Comparison of ENCODE assay signal across 13 cellular contexts in the genomic region with DNA sequence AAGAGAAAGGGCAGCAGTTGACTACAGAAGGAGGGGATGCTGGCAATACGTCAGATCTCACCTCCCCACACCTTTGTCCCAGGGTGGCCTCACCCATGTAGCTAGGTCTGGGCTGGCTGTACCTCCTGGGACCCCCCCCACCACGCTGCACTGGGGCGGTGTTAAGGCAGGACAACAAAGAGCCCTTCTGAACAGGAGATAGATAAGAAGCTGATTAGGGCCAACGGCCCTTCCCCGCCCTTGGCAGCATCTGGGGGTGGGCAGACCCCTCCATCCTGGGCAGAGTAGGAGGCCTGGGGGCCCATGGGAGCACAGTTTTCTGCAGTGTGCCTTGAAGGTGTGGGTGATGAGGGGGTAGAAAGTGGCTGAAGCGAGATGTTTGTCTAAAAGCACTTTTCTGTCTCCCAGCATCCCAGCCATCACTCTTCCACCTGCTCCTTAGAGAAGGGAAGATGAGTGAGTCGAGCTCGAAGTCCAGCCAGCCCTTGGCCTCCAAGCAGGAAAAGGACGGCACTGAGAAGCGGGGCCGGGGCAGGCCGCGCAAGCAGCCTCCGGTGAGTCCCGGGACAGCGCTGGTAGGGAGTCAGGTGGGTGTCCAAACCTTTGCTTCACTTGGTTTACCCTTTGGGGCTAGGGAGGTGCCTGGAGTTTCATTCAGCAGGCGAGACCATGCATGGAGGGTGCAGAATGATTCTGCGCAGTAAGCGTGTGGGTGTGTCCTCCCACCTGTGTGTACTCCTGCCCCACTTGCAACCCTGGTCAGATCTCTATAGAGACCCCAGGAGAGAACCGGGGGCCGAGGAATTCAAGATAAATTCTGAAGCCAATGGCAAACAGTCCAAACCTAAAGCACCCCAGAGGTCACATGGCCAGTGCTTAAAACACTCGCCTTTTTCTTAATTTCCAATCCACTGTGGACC. TPM values are rescaled to one million over a fixed set of nuclear protein-coding genes. Genes with fewer than 3 reads are reported as not detected.
DNase-seq lines count a peak whose midpoint lies in the region; ATAC-seq and TF ChIP-seq lines count a peak whose summit lies in the region.
"Had no signal": no experiment of that assay in that cellular context is flagged by ENCODE, and none has a peak within 500 bp of the region (broad histone marks: within the 10 kb centered on the region; RNA-seq: fewer than 3 reads in every experiment).

No MANE protein-coding gene starts in this region.

- no peaks in the 10 kb centered on the region for H3K27me3 Mint-ChIP-seq in T-helper 2 cell treated with Interferon-gamma antibody and Interleukin-4, amounts not matched to agents 5 μg/mL and 100 μg/mL, for 36 hours (ENCODE audit: low read depth)

- H2AK5ac ChIP-seq in trophoblast cell (ENCODE audit: low read length): no peak overlapping the region

- no peak overlapping the region for H3K14ac ChIP-seq in trophoblast cell (ENCODE audit: low read length)

- H3K4me1 ChIP-seq in OCI-LY7 (ENCODE audit: insufficient read depth, low read length, poor library complexity, severe bottlenecking): peaks cover 59% of the 10 kb centered on the region
- peaks cover 41% of the 10 kb centered on the region for H3K4me1 ChIP-seq in effector memory CD4-positive, alpha-beta T cell (ENCODE audit: control insufficient read depth, insufficient read depth, low read length, poor library complexity, severe bottlenecking)
- H3K4me1 ChIP-seq in trophoblast cell (ENCODE audit: control insufficient read depth in 1 of 2, insufficient read depth in 2 of 2, low read length in 2 of 2): peaks cover 17 to 37% of the 10 kb centered on the region in 2 experiments

- H3K36me3 ChIP-seq in OCI-LY7 (ENCODE audit: insufficient read depth, low read length) (peaks cover 78% of the 10 kb centered on the region), trophoblast cell (ENCODE audit: control insufficient read depth in 1 of 2, insufficient read depth in 2 of 2, low read length in 2 of 2) (peaks cover 45 to 52% of the 10 kb centered on the region in 2 experiments)
- H3K36me3 ChIP-seq in effector memory CD4-positive, alpha-beta T cell (ENCODE audit: control insufficient read depth, insufficient read depth, low read length): peaks cover 41% of the 10 kb centered on the region
- H3K36me3 ChIP-seq: neutrophil had no signal

- H2BK5ac ChIP-seq in trophoblast cell (ENCODE audit: low read depth, low read length, poor library complexity): no peak overlapping the region

- no peak overlapping the region for H3K18ac ChIP-seq in trophoblast cell (ENCODE audit: low read length)

- H3K4me2 ChIP-seq in OCI-LY7 (ENCODE audit: low read length) (peak overlapping the region; percentile 82), trophoblast cell (ENCODE audit: low read length) (no peak overlapping the region)

- H3K9ac ChIP-seq in trophoblast cell (ENCODE audit: low read length): no peak overlapping the region

- H3K4me3 ChIP-seq in OCI-LY7 (ENCODE audit: low read depth, low read length, poor library complexity, severe bottlenecking) (peak overlapping the region; percentile 97), trophoblast cell (ENCODE audit: low read depth, low read length) (no peak overlapping the region)
- H3K4me3 ChIP-seq in effector memory CD4-positive, alpha-beta T cell (ENCODE audit: insufficient read depth, low read depth, low read length, poor library complexity, severe bottlenecking): no peak overlapping the region
- H3K4me3 ChIP-seq: upper lobe of left lung had no signal

- ATAC-seq in HG03095 (IDR thresholded peaks at IDR 0.05; ENCODE audit: unreplicated experiment): no peak

- H2AFZ ChIP-seq in OCI-LY7 (ENCODE audit: low read length) (no peak overlapping the region), trophoblast cell (ENCODE audit: insufficient read depth, low read length, poor library complexity) (no peak overlapping the region)

- no peaks in the 10 kb centered on the region for H3K9me2 ChIP-seq in OCI-LY7 (ENCODE audit: insufficient read depth, low read length)

- CTCF ChIA-PET in OCI-LY7 (lab: Charles Lee; ENCODE audit: unreplicated experiment): no interaction called here

- no peak overlapping the region for H2BK12ac ChIP-seq in trophoblast cell (ENCODE audit: low read length)

- intact Hi-C loops in OCI-LY7 (cut with micrococcal nuclease; ENCODE audit: unreplicated experiment): no loop called here

- H3K9me3 ChIP-seq in OCI-LY7 (ENCODE audit: low read length): no peaks in the 10 kb centered on the region
- no peaks in the 10 kb centered on the region for H3K9me3 ChIP-seq in effector memory CD4-positive, alpha-beta T cell (ENCODE audit: control insufficient read depth, low read length)
- H3K9me3 ChIP-seq in trophoblast cell (ENCODE audit: insufficient read depth, low read depth, low read length): no peaks in the 10 kb centered on the region
- H3K9me3 ChIP-seq: neutrophil, upper lobe of left lung had no signal

- BruUV-seq in OCI-LY7 (replicated peaks; lab: Mats Ljungman, UMichigan): no TSS peak

- H4K12ac ChIP-seq in trophoblast cell (ENCODE audit: low read depth, low read length): no peak overlapping the region

- no peak overlapping the region for H3K23ac ChIP-seq in trophoblast cell (ENCODE audit: low read length)

- H3K4me3 Mint-ChIP-seq in T-helper 2 cell treated with Interferon-gamma antibody and Interleukin-4, amounts not matched to agents 5 μg/mL and 100 μg/mL, for 36 hours: peak overlapping the region; percentile 21

- no peak for TF ChIP-seq CTCF in OCI-LY7 (conservative IDR thresholded peaks at IDR 0.05; ENCODE audit: low read length)

- POLR2A ChIA-PET in OCI-LY7 (lab: Charles Lee): no interaction called here

- no CpG with 5 or more reads among the region's 22 CpGs for WGBS in trophoblast cell (ENCODE audit: extremely low coverage, insufficient coverage, insufficient read length)

- DNase-seq in T-helper 2 cell treated with Interferon-gamma antibody and Interleukin-4, amounts not matched to agents 5 μg/mL and 100 μg/mL, for 36 hours (ENCODE audit: low spot score): no peak
- DNase-seq in T-helper 2 cell: no peak
- no peak for DNase-seq in OCI-LY7 (ENCODE audit: low spot score)
- DNase-seq in effector memory CD4-positive, alpha-beta T cell: no peak
- no peak for DNase-seq in trophoblast cell
- no peak for DNase-seq in 8988T
- DNase-seq in stimulated activated CD4-positive, alpha-beta T cell treated with anti-CD3 and anti-CD28 coated beads, Interleukin-2, amount 100 ng/mL, for 24 hours: no peak
- DNase-seq: hypothalamus, NCI-H1048, OCI-M1 had no signal

- H3K27me3 ChIP-seq in effector memory CD4-positive, alpha-beta T cell (replicated peaks; ENCODE audit: control insufficient read depth, insufficient read depth, low read length, poor library complexity, severe bottlenecking): no peaks in the 10 kb centered on the region
- no peaks in the 10 kb centered on the region for H3K27me3 ChIP-seq in trophoblast cell (ENCODE audit: insufficient read depth, low read length)
- H3K27me3 ChIP-seq: upper lobe of left lung had no signal

- peak overlapping the region; percentile 24 for H3K4ac ChIP-seq in trophoblast cell (ENCODE audit: low read depth, low read length)

- peaks cover 53% of the 10 kb centered on the region for H3K4me1 Mint-ChIP-seq in T-helper 2 cell treated with Interferon-gamma antibody and Interleukin-4, amounts not matched to agents 5 μg/mL and 100 μg/mL, for 36 hours (ENCODE audit: low read depth)

- no peak overlapping the region for H4K91ac ChIP-seq in trophoblast cell (ENCODE audit: low read depth, low read length)

- H3K36me3 Mint-ChIP-seq in T-helper 2 cell treated with Interferon-gamma antibody and Interleukin-4, amounts not matched to agents 5 μg/mL and 100 μg/mL, for 36 hours (ENCODE audit: low read depth): peaks cover 50% of the 10 kb centered on the region

- H4K8ac ChIP-seq in trophoblast cell (ENCODE audit: low read depth, low read length): no peak overlapping the region

- peak overlapping the region; percentile 91 for H3K27ac ChIP-seq in OCI-LY7 (ENCODE audit: low read depth, low read length, poor library complexity, severe bottlenecking)
- H3K27ac ChIP-seq in effector memory CD4-positive, alpha-beta T cell (ENCODE audit: insufficient read depth, low read length, poor library complexity, severe bottlenecking): peak overlapping the region; percentile 28
- H3K27ac ChIP-seq in trophoblast cell (ENCODE audit: low read depth, low read length): no peak overlapping the region
- H3K27ac ChIP-seq: neutrophil, upper lobe of left lung had no signal

- peaks cover 57% of the 10 kb centered on the region for H3K79me2 ChIP-seq in OCI-LY7 (ENCODE audit: insufficient read depth, low read depth, low read length)
- H3K79me2 ChIP-seq in trophoblast cell (ENCODE audit: control insufficient read depth, insufficient read depth, low read length, poor library complexity): peaks cover 17% of the 10 kb centered on the region

- H3K27ac Mint-ChIP-seq in T-helper 2 cell treated with Interferon-gamma antibody and Interleukin-4, amounts not matched to agents 5 μg/mL and 100 μg/mL, for 36 hours: peak overlapping the region; percentile 36

- H4K20me1 ChIP-seq in OCI-LY7 (ENCODE audit: insufficient read depth, low read length): peaks cover 42% of the 10 kb centered on the region

- no peaks in the 10 kb centered on the region for H3K9me3 Mint-ChIP-seq in T-helper 2 cell treated with Interferon-gamma antibody and Interleukin-4, amounts not matched to agents 5 μg/mL and 100 μg/mL, for 36 hours

- peaks cover 28% of the 10 kb centered on the region for H3K79me1 ChIP-seq in trophoblast cell (ENCODE audit: low read length)

- no peak overlapping the region for H2BK120ac ChIP-seq in trophoblast cell (ENCODE audit: insufficient read depth, low read length, poor library complexity)

RNA-seq across cellular contexts. Expression of gene HMGA1, which starts 3.9 kb away (rescaled TPM):
- 435 and 463 TPM in 2 replicates for total RNA-seq in OCI-LY7 (2014; rRNA removed; shearing (Covaris generic))
- total RNA-seq in OCI-LY7 (2022): 736 and 764 TPM in 2 replicates
- polyA plus RNA-seq in trophoblast cell (2013): 615 and 629 TPM in 2 replicates

RNA-seq across cellular contexts. Expression of gene SMIM29, which starts 8.2 kb away (rescaled TPM):
- total RNA-seq in OCI-LY7 (2014; rRNA removed; shearing (Covaris generic)): 14.1 and 17.3 TPM in 2 replicates
- 21.3 and 21.5 TPM in 2 replicates for total RNA-seq in OCI-LY7 (2022)
- polyA plus RNA-seq in trophoblast cell (2013): 10.3 and 11.5 TPM in 2 replicates
